In the genomic region with DNA sequence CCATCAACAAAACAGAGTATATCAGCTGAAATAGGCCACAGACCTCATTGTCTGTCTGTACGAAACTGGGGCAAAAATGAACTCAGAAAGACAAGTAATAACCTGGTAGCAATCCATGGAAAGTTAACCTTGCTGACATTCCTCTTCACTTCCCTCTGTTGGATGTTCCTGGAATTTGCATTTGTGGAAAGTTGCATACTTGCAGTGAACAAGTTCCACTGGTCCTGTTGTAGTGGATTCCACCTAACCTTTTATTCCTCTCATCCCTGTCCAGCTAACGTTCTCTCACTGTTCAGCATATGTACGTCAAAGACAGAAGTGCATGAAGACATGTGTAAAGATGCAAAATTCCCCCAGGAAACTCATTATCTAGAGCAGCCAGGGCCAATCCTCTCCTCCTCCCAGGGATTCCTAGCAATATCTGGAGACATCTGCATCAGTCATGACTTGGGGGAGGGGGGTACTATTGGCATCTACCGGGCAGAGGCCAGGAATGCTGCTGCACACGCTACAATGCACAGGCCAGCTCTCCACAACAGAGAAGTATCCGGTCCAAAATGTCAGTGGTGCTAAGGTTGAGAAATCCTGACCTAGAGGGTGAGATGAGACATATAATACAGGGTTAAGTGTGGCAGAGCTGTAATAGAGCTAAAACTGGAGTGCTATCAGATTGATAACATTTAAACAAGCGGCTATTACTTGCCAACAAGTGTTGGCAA, we compare ENCODE assay signal across 18 cellular contexts. TPM values are rescaled to one million over a fixed set of nuclear protein-coding genes. Genes with fewer than 3 reads are reported as not detected.
A peak's percentile ranks its signal among the peaks of the same experiment; 100 is the strongest.
DNase-seq lines count a peak whose midpoint lies in the region; ATAC-seq and TF ChIP-seq lines count a peak whose summit lies in the region.
"Had no signal": no experiment of that assay in that cellular context is flagged by ENCODE, and none has a peak within 500 bp of the region (broad histone marks: within the 10 kb centered on the region; RNA-seq: fewer than 3 reads in every experiment).

No MANE protein-coding gene starts in this region.

- H3K4me1 ChIP-seq in BE2C: no peaks in the 10 kb centered on the region
- peaks cover 38% of the 10 kb centered on the region for H3K4me1 ChIP-seq in PC-3 (ENCODE audit: insufficient read depth, low read length)
- H3K4me1 ChIP-seq in spleen: no peaks in the 10 kb centered on the region

- H3K9ac ChIP-seq in PC-3 (ENCODE audit: low read length): no peak overlapping the region

- no peak overlapping the region for H3K4me3 ChIP-seq in BE2C (ENCODE audit: low read depth, low read length)
- no peak overlapping the region for H3K4me3 ChIP-seq in PC-3 (ENCODE audit: low read length)
- H3K4me3 ChIP-seq in spleen: no peak overlapping the region
- H3K4me3 ChIP-seq: mucosa of descending colon had no signal

- no peaks in the 10 kb centered on the region for H3K9me2 ChIP-seq in PC-3 (replicated peaks; ENCODE audit: low read length)

- no peaks in the 10 kb centered on the region for H3K36me3 ChIP-seq in BE2C
- 0 out of 2 replicates have a peak, but pooled peaks cover 3% of the 10 kb centered on the region for H3K36me3 ChIP-seq in PC-3 (ENCODE audit: low read depth, low read length)
- H3K36me3 ChIP-seq in spleen: no peaks in the 10 kb centered on the region

- ATAC-seq in PC-3 (no peak), HG03354 (IDR thresholded peaks at IDR 0.05; ENCODE audit: poor library complexity, severe bottlenecking, unreplicated experiment) (no peak)
- ATAC-seq: activated naive CD4-positive, alpha-beta T cell treated with anti-CD3 and anti-CD28 coated beads, Interleukin-2, amount 50 U/mL, for 72 hours; effector memory CD8-positive, alpha-beta T cell; mucosa of descending colon had no signal

- no TSS peak for BruUV-seq in PC-3 (replicated peaks; lab: Mats Ljungman, UMichigan)

- CTCF ChIA-PET in PC-3 (lab: Charles Lee): no interaction called here

- no peak overlapping the region for H3K4me2 ChIP-seq in PC-3 (ENCODE audit: low read length)

- intact Hi-C loops in PC-3 (cut with micrococcal nuclease) (loop anchor here (5.0 kb wide), 2 partner anchors 38 to 52 kb away; no protein-coding TSS in a partner anchor), spleen (cut with DNase I; ENCODE audit: low total_unique reads) (no loop called here)

- H3K9me3 ChIP-seq in BE2C (no peaks in the 10 kb centered on the region), PC-3 (ENCODE audit: low read length) (no peaks in the 10 kb centered on the region), spleen (no peaks in the 10 kb centered on the region)
- H3K9me3 ChIP-seq: mucosa of descending colon had no signal

- H3K27me3 ChIP-seq in BE2C (no peaks in the 10 kb centered on the region), PC-3 (ENCODE audit: low read length) (no peaks in the 10 kb centered on the region), spleen (replicated peaks in 1 of 7) (no peaks in the 10 kb centered on the region)

- H2AFZ ChIP-seq in PC-3 (ENCODE audit: low read length): no peak overlapping the region

- TF ChIP-seq CTCF in BE2C (IDR thresholded peaks at IDR 0.05; ENCODE audit: low read depth, low read length) (0 out of 2 replicates have a peak, but pooled peaks have one; percentile 10), PC-3 (conservative IDR thresholded peaks at IDR 0.05; ENCODE audit: low read depth, low read length) (peak; percentile 34), GM20000 (IDR thresholded peaks at IDR 0.05; ENCODE audit: extremely low read depth, missing control alignments) (no peak), spleen (IDR thresholded peaks at IDR 0.05 in 8 of 11, conservative IDR thresholded peaks at IDR 0.05 in 3 of 11) (no peak)

- no peak for DNase-seq in BE2C
- DNase-seq in PC-3: peak; percentile 32
- DNase-seq in fibroblast of gingiva (ENCODE audit: low read depth): peak; percentile 75
- peak; percentile 74 for DNase-seq in kidney glomerular epithelial cell (lab: John Stamatoyannopoulos, UW)
- DNase-seq in GM20000 (ENCODE audit: low spot score): no peak
- DNase-seq in NCI-H524 treated with DMSO at 0.1 percent for 48 hours (lab: John Stamatoyannopoulos, UW): no peak
- DNase-seq in spleen: no peak
- DNase-seq: activated CD4-positive, alpha-beta T cell treated with anti-CD3 and anti-CD28 coated beads, Interleukin-2, amount 10 ng/mL, durations not matched to agents 7 days and 5 days; activated T-cell treated with anti-CD3 and anti-CD28 coated beads, Interleukin-2, amount 50 U/mL, for 24 hours; central memory CD4-positive, alpha-beta T cell; effector memory CD8-positive, alpha-beta T cell; islet precursor cell; mucosa of descending colon; NCI-H446 treated with DMSO at 0.1 percent for 48 hours; occipital lobe had no signal

- H3K79me2 ChIP-seq in PC-3 (ENCODE audit: low read length): peaks cover 45% of the 10 kb centered on the region

- no peak overlapping the region for H3K27ac ChIP-seq in PC-3 (ENCODE audit: low read length)
- no peak overlapping the region for H3K27ac ChIP-seq in spleen
- H3K27ac ChIP-seq: HL-60 had no signal

- POLR2A ChIA-PET in PC-3 (lab: Charles Lee; ENCODE audit: unreplicated experiment): no interaction called here

- TF ChIP-seq POLR2A in spleen (IDR thresholded peaks at IDR 0.05): no peak

- 49 to 87% (median 61%) methylated on average over 7 of the region's 7 CpGs for WGBS in spleen, 5 donors

- H3F3A ChIP-seq in PC-3 (ENCODE audit: low read length, unreplicated experiment): no peaks in the 10 kb centered on the region

- no peaks in the 10 kb centered on the region for H4K20me1 ChIP-seq in PC-3 (ENCODE audit: low read length)

RNA-seq across cellular contexts. Expression of gene LPAR3, which starts 8.2 kb away (rescaled TPM):
- 3.0 TPM for polyA plus RNA-seq in BE2C (2012; ENCODE audit: insufficient read depth, insufficient read length, low read depth)
- total RNA-seq in PC-3 (2014; rRNA removed) (9.8 and 13.0 TPM in 2 replicates), spleen (under 1 TPM; 0.24 to 0.85 (median 0.57) TPM)
- polyA plus RNA-seq in spleen: under 1 TPM; 0.03 to 0.28 (median 0.06) TPM

Comparison
In these comparisons a context has a peak if more than half of its experiments do, and no peak if none do; other contexts are left out.
1. DNase-seq: peak in PC-3 (single experiment), fibroblast of gingiva (single experiment) and kidney glomerular epithelial cell (single experiment); none in BE2C (single experiment), GM20000 (single experiment), NCI-H524 treated with DMSO at 0.1 percent for 48 hours (single experiment) and spleen (single experiment).
2. CTCF ChIP-seq: peak in BE2C (single experiment) and PC-3 (single experiment); none in GM20000 (single experiment) and spleen (0 of 11).